In the genomic region with DNA sequence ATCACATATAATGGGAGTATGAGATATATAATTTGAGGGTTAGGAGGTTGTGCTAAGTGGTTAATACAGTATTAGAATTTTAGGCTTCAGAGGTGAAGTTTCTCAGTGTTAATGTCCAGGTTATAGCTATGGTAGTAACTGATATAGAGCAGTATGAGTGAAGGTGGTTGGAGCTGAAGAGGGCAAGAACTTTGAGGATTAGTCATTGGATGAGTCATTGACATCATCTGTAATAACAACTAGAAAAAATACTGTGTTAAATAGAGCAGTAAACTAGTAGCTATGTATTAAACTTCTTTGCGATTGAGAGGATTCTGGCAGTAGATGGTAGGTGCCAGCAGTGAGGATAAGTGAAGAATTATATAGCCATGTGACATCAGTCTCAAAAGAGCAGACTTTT, we compare ENCODE assay signal across 10 cellular contexts. TPM values are rescaled to one million over a fixed set of nuclear protein-coding genes. Genes with fewer than 3 reads are reported as not detected.
DNase-seq lines count a peak whose midpoint lies in the region; ATAC-seq and TF ChIP-seq lines count a peak whose summit lies in the region.
"Had no signal": no experiment of that assay in that cellular context is flagged by ENCODE, and none has a peak within 500 bp of the region (broad histone marks: within the 10 kb centered on the region; RNA-seq: fewer than 3 reads in every experiment).

No MANE protein-coding gene starts in this region.

- CTCF ChIA-PET in activated CD8-positive, alpha-beta memory T cell treated with anti-CD3 and anti-CD28 coated beads, Interleukin-2, amount 10 ng/mL, durations not matched to agents 7 days and 5 days (lab: Charles Lee): interaction anchor here (0.9 to 1.0 kb wide), 2 partner anchors 61 to 202 kb away, joined by 3 read pairs; no protein-coding TSS in a partner anchor

- H3K27me3 ChIP-seq in ovary: no peaks in the 10 kb centered on the region
- H3K27me3 ChIP-seq: BLaER1 had no signal

- no peaks in the 10 kb centered on the region for H3K36me3 ChIP-seq in ovary

- ATAC-seq in activated CD8-positive, alpha-beta memory T cell treated with anti-CD3 and anti-CD28 coated beads, Interleukin-2, amount 10 ng/mL, durations not matched to agents 7 days and 5 days: peak; percentile 68
- ATAC-seq in stimulated activated memory B cell treated with anti-CD40 and anti-IgM and Interleukin-4, amounts not matched to agents 10 μg/mL and 1 μg/mL and 100 μg/mL, for 72 hours: no peak

- no peak overlapping the region for H3K4me3 Mint-ChIP-seq in activated CD8-positive, alpha-beta memory T cell treated with anti-CD3 and anti-CD28 coated beads, Interleukin-2, amount 10 ng/mL, durations not matched to agents 7 days and 5 days
- no peak overlapping the region for H3K4me3 Mint-ChIP-seq in stimulated activated memory B cell treated with anti-CD40 and anti-IgM and Interleukin-4, amounts not matched to agents 10 μg/mL and 1 μg/mL and 100 μg/mL, for 72 hours
- H3K4me3 Mint-ChIP-seq: activated naive CD8-positive, alpha-beta T cell treated with anti-CD3 and anti-CD28 coated beads, Interleukin-2, amount 10 ng/mL, durations not matched to agents 7 days and 5 days had no signal

- H3K9me3 ChIP-seq in ovary: no peaks in the 10 kb centered on the region
- H3K9me3 ChIP-seq: BLaER1 had no signal

- peak overlapping the region; percentile 48 for H3K27ac Mint-ChIP-seq in activated CD8-positive, alpha-beta memory T cell treated with anti-CD3 and anti-CD28 coated beads, Interleukin-2, amount 10 ng/mL, durations not matched to agents 7 days and 5 days
- peak overlapping the region; percentile 23 for H3K27ac Mint-ChIP-seq in stimulated activated memory B cell treated with anti-CD40 and anti-IgM and Interleukin-4, amounts not matched to agents 10 μg/mL and 1 μg/mL and 100 μg/mL, for 72 hours

- no peaks in the 10 kb centered on the region for H3K9me3 Mint-ChIP-seq in activated CD8-positive, alpha-beta memory T cell treated with anti-CD3 and anti-CD28 coated beads, Interleukin-2, amount 10 ng/mL, durations not matched to agents 7 days and 5 days (ENCODE audit: low read depth)
- no peaks in the 10 kb centered on the region for H3K9me3 Mint-ChIP-seq in stimulated activated memory B cell treated with anti-CD40 and anti-IgM and Interleukin-4, amounts not matched to agents 10 μg/mL and 1 μg/mL and 100 μg/mL, for 72 hours
- H3K9me3 Mint-ChIP-seq: activated naive CD8-positive, alpha-beta T cell treated with anti-CD3 and anti-CD28 coated beads, Interleukin-2, amount 10 ng/mL, durations not matched to agents 7 days and 5 days had no signal

- H3K4me1 ChIP-seq in ovary (ENCODE audit: insufficient read depth): peaks cover 5% of the 10 kb centered on the region
- H3K4me1 ChIP-seq: BLaER1 had no signal

- DNase-seq in activated CD8-positive, alpha-beta memory T cell treated with anti-CD3 and anti-CD28 coated beads, Interleukin-2, amount 10 ng/mL, durations not matched to agents 7 days and 5 days: no peak
- no peak for DNase-seq in activated CD8-positive, alpha-beta memory T cell treated with anti-CD3 and anti-CD28 coated beads, Interleukin-2, amount 50 U/mL, for 4 hours
- DNase-seq in SW480 (ENCODE audit: low spot score) (peak; percentile 50), fibroblast of the conjunctiva (ENCODE audit: low read depth) (peak; percentile 55), ovary (no peak)
- no peak for DNase-seq in stimulated activated CD4-positive, alpha-beta T cell treated with anti-CD3 and anti-CD28 coated beads, Interleukin-1b, Interleukin-23, amount 100 ng/mL, for 48 hours
- DNase-seq in activated CD4-positive, alpha-beta T cell treated with anti-CD3 and anti-CD28 coated beads for 1 hour: no peak
- DNase-seq: activated naive CD8-positive, alpha-beta T cell treated with anti-CD3 and anti-CD28 coated beads, Interleukin-2, amount 10 ng/mL, durations not matched to agents 7 days and 5 days had no signal

- no peak overlapping the region for H3K27ac ChIP-seq in ovary
- H3K27ac ChIP-seq: BLaER1 had no signal

- H3K4me3 ChIP-seq in ovary: no peak overlapping the region
- H3K4me3 ChIP-seq: BLaER1 had no signal

- intact Hi-C loops in ovary (cut with DNase I): no loop called here

- 70 to 80% (median 74%) methylated on average over 1 of the region's 1 CpG for WGBS in ovary, 3 donors

- H3K4me1 Mint-ChIP-seq in activated CD8-positive, alpha-beta memory T cell treated with anti-CD3 and anti-CD28 coated beads, Interleukin-2, amount 10 ng/mL, durations not matched to agents 7 days and 5 days: peaks cover 28% of the 10 kb centered on the region
- H3K4me1 Mint-ChIP-seq in stimulated activated memory B cell treated with anti-CD40 and anti-IgM and Interleukin-4, amounts not matched to agents 10 μg/mL and 1 μg/mL and 100 μg/mL, for 72 hours: peaks cover 5% of the 10 kb centered on the region

- no peak for TF ChIP-seq EP300 in ovary (IDR thresholded peaks at IDR 0.05)

- peaks cover 40% of the 10 kb centered on the region for H3K36me3 Mint-ChIP-seq in activated CD8-positive, alpha-beta memory T cell treated with anti-CD3 and anti-CD28 coated beads, Interleukin-2, amount 10 ng/mL, durations not matched to agents 7 days and 5 days
- peaks cover 43% of the 10 kb centered on the region for H3K36me3 Mint-ChIP-seq in stimulated activated memory B cell treated with anti-CD40 and anti-IgM and Interleukin-4, amounts not matched to agents 10 μg/mL and 1 μg/mL and 100 μg/mL, for 72 hours

- no peaks in the 10 kb centered on the region for H3K27me3 Mint-ChIP-seq in activated CD8-positive, alpha-beta memory T cell treated with anti-CD3 and anti-CD28 coated beads, Interleukin-2, amount 10 ng/mL, durations not matched to agents 7 days and 5 days
- no peaks in the 10 kb centered on the region for H3K27me3 Mint-ChIP-seq in stimulated activated memory B cell treated with anti-CD40 and anti-IgM and Interleukin-4, amounts not matched to agents 10 μg/mL and 1 μg/mL and 100 μg/mL, for 72 hours
- H3K27me3 Mint-ChIP-seq: activated naive CD8-positive, alpha-beta T cell treated with anti-CD3 and anti-CD28 coated beads, Interleukin-2, amount 10 ng/mL, durations not matched to agents 7 days and 5 days had no signal

- no peak for TF ChIP-seq CTCF in ovary (IDR thresholded peaks at IDR 0.05)

- TF ChIP-seq POLR2A in ovary (IDR thresholded peaks at IDR 0.05): no peak

RNA-seq across cellular contexts. Expression of gene EIF3J, which starts 47.5 kb away (rescaled TPM):
- 100 to 1,000 TPM in 1 of 2 experiments, 10 to 100 TPM in 1; 75.8 to 124 TPM for total RNA-seq in activated CD8-positive, alpha-beta memory T cell treated with anti-CD3 and anti-CD28 coated beads, Interleukin-2, amount 10 ng/mL, durations not matched to agents 7 days and 5 days
- 10 to 100 TPM; 27.6 to 62.6 (median 49.0) TPM for total RNA-seq in ovary
- polyA plus RNA-seq in ovary: 10 to 100 TPM; 27.0 to 65.3 TPM

Comparison
In these comparisons a context has a peak if more than half of its experiments do, and no peak if none do; other contexts are left out.
1. DNase-seq: peak in SW480 (single experiment) and fibroblast of the conjunctiva (single experiment); none in activated CD8-positive, alpha-beta memory T cell treated with anti-CD3 and anti-CD28 coated beads, Interleukin-2, amount 10 ng/mL, durations not matched to agents 7 days and 5 days (single experiment), activated CD8-positive, alpha-beta memory T cell treated with anti-CD3 and anti-CD28 coated beads, Interleukin-2, amount 50 U/mL, for 4 hours (single experiment), ovary (0 of 5), stimulated activated CD4-positive, alpha-beta T cell treated with anti-CD3 and anti-CD28 coated beads, Interleukin-1b, Interleukin-23, amount 100 ng/mL, for 48 hours (single experiment) and activated CD4-positive, alpha-beta T cell treated with anti-CD3 and anti-CD28 coated beads for 1 hour (single experiment).